ENCODE assay signal across 24 cellular contexts in genomic region chr1:224447971-224448370, GRCh38.
"Had no signal": no experiment of that assay in that cellular context is flagged by ENCODE, and none has a peak within 500 bp of the region (broad histone marks: within the 10 kb centered on the region; RNA-seq: fewer than 3 reads in every experiment).

No MANE protein-coding gene starts in this region.

- H3K4me3 ChIP-seq: adrenal gland, ascending aorta, left lung, prostate gland, right atrium auricular region had no signal

- ATAC-seq: activated T-helper 17 cell treated with anti-CD3 and anti-CD28 coated beads, Interleukin-2, amount 50 U/mL, for 72 hours; effector memory CD8-positive, alpha-beta T cell; natural killer cell; stimulated activated naive CD8-positive, alpha-beta T cell treated with anti-CD3 and anti-CD28 coated beads, Interleukin-15, amount 100 ng/mL, for 72 hours had no signal

- H3K9me3 Mint-ChIP-seq: activated T-cell treated with anti-CD3 and anti-CD28 coated beads, Interleukin-2, amount 50 U/mL, for 24 hours; activated T-helper 17 cell treated with anti-CD3 and anti-CD28 coated beads, Interleukin-2, amount 50 U/mL, for 72 hours; effector memory CD8-positive, alpha-beta T cell; natural killer cell; stimulated activated naive CD8-positive, alpha-beta T cell treated with anti-CD3 and anti-CD28 coated beads, Interleukin-15, amount 100 ng/mL, for 72 hours; type B pancreatic cell had no signal

- H3K27ac ChIP-seq: adrenal gland, brain microvascular endothelial cell, foreskin keratinocyte, left lung, prostate gland had no signal

- H3K36me3 Mint-ChIP-seq: natural killer cell had no signal

- H3K9me3 ChIP-seq: adrenal gland, ascending aorta, left lung, prostate gland, right atrium auricular region had no signal

- DNase-seq: activated CD4-positive, alpha-beta T cell treated with anti-CD3 and anti-CD28 coated beads for 1 hour; activated CD4-positive, alpha-beta T cell treated with anti-CD3 and anti-CD28 coated beads, Interleukin-2, amount 50 U/mL, for 1 hour; activated CD8-positive, alpha-beta memory T cell treated with anti-CD3 and anti-CD28 coated beads, Interleukin-2, amount 50 U/mL, for 4 hours; activated naive CD4-positive, alpha-beta T cell; activated T-cell treated with anti-CD3 and anti-CD28 coated beads, Interleukin-2, amount 50 U/mL, for 24 hours; central memory CD4-positive, alpha-beta T cell; effector memory CD8-positive, alpha-beta T cell; glutamatergic neuron; hippocampal formation; left lung; natural killer cell; stimulated activated CD4-positive, alpha-beta T cell treated with anti-CD3 and anti-CD28 coated beads, Interleukin-1b, Interleukin-23, amount 100 ng/mL, for 48 hours; stimulated activated naive CD8-positive, alpha-beta T cell treated with anti-CD3 and anti-CD28 coated beads, Interleukin-15, amount 100 ng/mL, for 72 hours; T-helper 1 cell; T-helper 9 cell had no signal

- H3K4me1 ChIP-seq: prostate gland had no signal

- H3K4me3 Mint-ChIP-seq: activated naive CD8-positive, alpha-beta T cell; activated T-cell treated with anti-CD3 and anti-CD28 coated beads, Interleukin-2, amount 50 U/mL, for 24 hours; activated T-helper 17 cell treated with anti-CD3 and anti-CD28 coated beads, Interleukin-2, amount 50 U/mL, for 72 hours; effector memory CD8-positive, alpha-beta T cell; natural killer cell; stimulated activated naive CD8-positive, alpha-beta T cell treated with anti-CD3 and anti-CD28 coated beads, Interleukin-15, amount 100 ng/mL, for 72 hours; type B pancreatic cell had no signal

- H3K27me3 Mint-ChIP-seq: activated naive CD8-positive, alpha-beta T cell; activated T-cell treated with anti-CD3 and anti-CD28 coated beads, Interleukin-2, amount 50 U/mL, for 24 hours; activated T-helper 17 cell treated with anti-CD3 and anti-CD28 coated beads, Interleukin-2, amount 50 U/mL, for 72 hours; effector memory CD8-positive, alpha-beta T cell; stimulated activated naive CD8-positive, alpha-beta T cell treated with anti-CD3 and anti-CD28 coated beads, Interleukin-15, amount 100 ng/mL, for 72 hours; type B pancreatic cell had no signal

- H3K27me3 ChIP-seq: adrenal gland, ascending aorta, brain microvascular endothelial cell, foreskin keratinocyte, left lung, right atrium auricular region had no signal

- H3K27ac Mint-ChIP-seq: activated naive CD8-positive, alpha-beta T cell; activated T-cell treated with anti-CD3 and anti-CD28 coated beads, Interleukin-2, amount 50 U/mL, for 24 hours; activated T-helper 17 cell treated with anti-CD3 and anti-CD28 coated beads, Interleukin-2, amount 50 U/mL, for 72 hours; natural killer cell; stimulated activated naive CD8-positive, alpha-beta T cell treated with anti-CD3 and anti-CD28 coated beads, Interleukin-15, amount 100 ng/mL, for 72 hours; type B pancreatic cell had no signal

- H3K36me3 ChIP-seq: adrenal gland, ascending aorta, brain microvascular endothelial cell, left lung, prostate gland, right atrium auricular region had no signal
